Comparison of ENCODE assay signal across 9 cellular contexts in genomic region chr7:112788778-112789343, GRCh38. TPM values are rescaled to one million over a fixed set of nuclear protein-coding genes. Genes with fewer than 3 reads are reported as not detected.
DNase-seq lines count a peak whose midpoint lies in the region; ATAC-seq, FAIRE-seq and TF ChIP-seq lines count a peak whose summit lies in the region.
"Had no signal": no experiment of that assay in that cellular context is flagged by ENCODE, and none has a peak within 500 bp of the region (broad histone marks: within the 10 kb centered on the region; RNA-seq: fewer than 3 reads in every experiment).

No MANE protein-coding gene starts in this region.

- CTCF ChIA-PET in PC-3 (lab: Charles Lee) = no interaction called here

- H3K36me3 ChIP-seq in GM06990 (ENCODE audit: control insufficient read depth, insufficient read depth, low read length) (no peaks in the 10 kb centered on the region; the same call in none of the 2 replicates), PC-3 (ENCODE audit: low read depth, low read length) (no peaks in the 10 kb centered on the region), rectal smooth muscle tissue (ENCODE audit: control insufficient read depth, insufficient read depth, low read length) (peaks cover 3% of the 10 kb centered on the region)

- peak overlapping the region; percentile 83 for H3K4me2 ChIP-seq in PC-3 (ENCODE audit: low read length)

- DNase-seq in GM06990 (ENCODE audit: extremely low read depth, insufficient read length) (no peak), PC-3 (no peak), epithelial cell of prostate (ENCODE audit: low read depth, low spot score) (no peak), H54 (ENCODE audit: insufficient read length, low spot score) (no peak), MV-4-11 (lab: John Stamatoyannopoulos, UW) (no peak)
- DNase-seq: SHP77 treated with DMSO at 0.1 percent for 48 hours had no signal

- H3K27ac ChIP-seq in PC-3 (ENCODE audit: low read length) = no peak overlapping the region
- H3K27ac ChIP-seq in epithelial cell of prostate = peak overlapping the region; percentile 84
- H3K27ac ChIP-seq in rectal smooth muscle tissue (ENCODE audit: low read depth, low read length) = no peak overlapping the region

- POLR2A ChIA-PET in PC-3 (lab: Charles Lee; ENCODE audit: unreplicated experiment) = no interaction called here

- H3K4me3 ChIP-seq in GM06990 (replicated peaks; ENCODE audit: low read depth, low read length) (peak overlapping the region; percentile 72), PC-3 (ENCODE audit: low read length) (peak overlapping the region; percentile 77), rectal smooth muscle tissue (ENCODE audit: low read length) (peak overlapping the region; percentile 100)

- TF ChIP-seq CTCF in GM06990 (IDR thresholded peaks at IDR 0.05; ENCODE audit: insufficient read depth, low read length, poor library complexity, severe bottlenecking) (no peak), PC-3 (conservative IDR thresholded peaks at IDR 0.05; ENCODE audit: low read depth, low read length) (no peak)

- H3K4me1 ChIP-seq in PC-3 (ENCODE audit: insufficient read depth, low read length) (peaks cover 12% of the 10 kb centered on the region), rectal smooth muscle tissue (ENCODE audit: control insufficient read depth, insufficient read depth, low read length) (peaks cover 7% of the 10 kb centered on the region)

- H3K27me3 ChIP-seq in GM06990 (replicated peaks; ENCODE audit: control insufficient read depth, insufficient read depth, low read length) = no peaks in the 10 kb centered on the region
- H3K27me3 ChIP-seq in PC-3 (ENCODE audit: low read length) = no peaks in the 10 kb centered on the region
- H3K27me3 ChIP-seq in rectal smooth muscle tissue (ENCODE audit: control insufficient read depth, insufficient read depth, low read length) = no peaks in the 10 kb centered on the region

- no peaks in the 10 kb centered on the region for H3F3A ChIP-seq in PC-3 (ENCODE audit: low read length, unreplicated experiment)

- H3K9ac ChIP-seq in PC-3 (ENCODE audit: low read length) (peak overlapping the region; percentile 85; the same call in 1 of the 2 replicates), rectal smooth muscle tissue (ENCODE audit: low read length) (no peak overlapping the region)

- FAIRE-seq in H54 (lab: Jason Lieb, UNC) = no peak

- peak overlapping the region; percentile 92; the same call in 1 of the 2 replicates for H2AFZ ChIP-seq in PC-3 (ENCODE audit: low read length)

- H3K79me2 ChIP-seq in PC-3 (ENCODE audit: low read length) = peaks cover 28% of the 10 kb centered on the region

- no peaks in the 10 kb centered on the region for H4K20me1 ChIP-seq in PC-3 (ENCODE audit: low read length)

- intact Hi-C loops in PC-3 (cut with micrococcal nuclease) = no loop called here

- no peak for ATAC-seq in PC-3
- ATAC-seq in HG03432 (IDR thresholded peaks at IDR 0.05; ENCODE audit: unreplicated experiment) = no peak
- no peak for ATAC-seq in GM18498 (IDR thresholded peaks at IDR 0.05; ENCODE audit: unreplicated experiment)

- no TSS peak for BruUV-seq in PC-3 (replicated peaks; lab: Mats Ljungman, UMichigan)

- TF ChIP-seq POLR2A in H54 (IDR thresholded peaks at IDR 0.05; ENCODE audit: low read depth, low read length) = no peak

- no peaks in the 10 kb centered on the region for H3K9me3 ChIP-seq in PC-3 (ENCODE audit: low read length)

- H3K9me2 ChIP-seq in PC-3 (replicated peaks; ENCODE audit: low read length) = no peaks in the 10 kb centered on the region

RNA-seq across cellular contexts. Expression of gene TMEM168, which starts 1.3 kb away (rescaled TPM):
- 15.3 and 19.8 TPM in 2 replicates for total RNA-seq in PC-3 (2014; rRNA removed)
